ENCODE assay signal across 8 cellular contexts in the genomic region with DNA sequence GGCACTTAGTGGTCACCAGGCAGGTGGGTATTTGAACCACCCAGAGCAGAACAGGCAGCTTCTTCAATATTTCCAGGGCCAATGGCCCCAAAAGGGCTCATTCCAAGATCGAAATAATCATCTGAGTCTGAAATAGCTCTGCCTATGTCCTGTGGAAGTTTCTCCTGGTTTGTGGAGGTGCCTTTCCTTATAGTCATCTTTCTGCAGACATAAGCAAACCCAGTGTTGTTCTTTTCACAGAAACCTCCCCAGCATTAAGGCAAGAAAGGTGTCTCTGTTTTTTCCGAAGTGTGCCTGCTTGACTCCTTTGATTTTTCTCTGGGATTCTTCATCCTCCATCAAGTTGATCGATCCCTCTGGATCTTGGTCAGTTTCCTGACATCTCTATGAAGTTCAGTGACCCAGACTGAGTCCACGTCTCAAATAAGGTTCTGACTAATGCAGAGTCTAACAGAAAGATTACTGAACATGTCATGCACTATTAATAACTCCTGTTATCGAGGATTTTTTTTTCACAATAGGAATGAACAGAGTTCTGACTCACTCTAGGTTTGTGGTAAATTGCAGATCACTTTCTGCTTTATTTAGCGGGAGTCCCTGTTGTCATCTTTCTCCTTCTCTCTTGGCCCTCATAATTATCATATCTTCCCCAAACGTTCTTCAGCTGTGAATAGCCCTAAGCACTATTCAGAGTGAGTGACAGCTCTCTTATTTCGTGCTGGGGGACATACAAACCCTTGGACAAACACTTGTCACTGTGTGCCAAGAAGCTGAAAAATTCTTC. TPM values are rescaled to one million over a fixed set of nuclear protein-coding genes. Genes with fewer than 3 reads are reported as not detected.
DNase-seq lines count a peak whose midpoint lies in the region; ATAC-seq and TF ChIP-seq lines count a peak whose summit lies in the region.

No MANE protein-coding gene starts in this region.

- no peaks in the 10 kb centered on the region for H3K27me3 ChIP-seq in spleen (replicated peaks in 1 of 7)

- H3K4me1 ChIP-seq in spleen = peaks cover 32 to 60% (median 50%) of the 10 kb centered on the region in 6 donors

- peak overlapping the region; percentile 25; the same call in 1 of the 2 replicates for H3K27ac ChIP-seq in SK-N-MC
- peak overlapping the region; percentile 68 to 93 (median 86) for H3K27ac ChIP-seq in spleen

- no peak for DNase-seq in activated CD4-positive, CD25-positive, alpha-beta regulatory T cell (lab: John Stamatoyannopoulos, UW)
- DNase-seq in SK-N-MC (ENCODE audit: low read depth, low spot score) = no peak
- peak; percentile 97 for DNase-seq in fibroblast of the aortic adventitia (ENCODE audit: low read depth)
- no peak for DNase-seq in spleen
- DNase-seq in midbrain (lab: John Stamatoyannopoulos, UW) = no peak

- ATAC-seq in activated CD4-positive, CD25-positive, alpha-beta regulatory T cell treated with anti-CD3 and anti-CD28 coated beads, Interleukin-2, amount 50 U/mL, for 24 hours = peak; percentile 62 to 66
- ATAC-seq in GM19397 (IDR thresholded peaks at IDR 0.05; ENCODE audit: unreplicated experiment) (no peak), HG03175 (IDR thresholded peaks at IDR 0.05; ENCODE audit: unreplicated experiment) (no peak)

- H3K36me3 ChIP-seq in SK-N-MC (ENCODE audit: insufficient read depth, low read length) (no peaks in the 10 kb centered on the region), spleen (peaks cover 0 to 5% (median under 1%) of the 10 kb centered on the region in 6 donors)

- H3K9ac ChIP-seq in SK-N-MC (ENCODE audit: insufficient read length) = no peak overlapping the region

- no peak for TF ChIP-seq POLR2A in spleen (IDR thresholded peaks at IDR 0.05)

- intact Hi-C loops in spleen (cut with DNase I; ENCODE audit: low total_unique reads) = no loop called here

- H3K4me3 ChIP-seq in SK-N-MC = no peak overlapping the region
- peak overlapping the region; percentile 69 for H3K4me3 ChIP-seq in fibroblast of the aortic adventitia (ENCODE audit: low read depth, low read length)
- H3K4me3 ChIP-seq in spleen = peak overlapping the region in 5 of 8 donors; percentile 74 to 97 (median 95)

- H3K9me3 ChIP-seq in SK-N-MC (ENCODE audit: low read depth, low read length) (no peaks in the 10 kb centered on the region), spleen (no peaks in the 10 kb centered on the region)

- 42 to 66% (median 56%) methylated on average over 8 of the region's 8 CpGs for WGBS in spleen, 5 donors

- TF ChIP-seq CTCF in fibroblast of the aortic adventitia (IDR thresholded peaks at IDR 0.05; ENCODE audit: insufficient read depth, low read length) = no peak
- TF ChIP-seq CTCF in spleen (IDR thresholded peaks at IDR 0.05 in 8 of 11, conservative IDR thresholded peaks at IDR 0.05 in 3 of 11) = no peak

RNA-seq across cellular contexts. Expression of a gene that starts 1.5 kb away (rescaled TPM):
- total RNA-seq in fibroblast of the aortic adventitia (ENCODE audit: low replicate concordance) (not detected in 2 replicates), spleen (not detected)
- under 1 TPM in 1 of 3 donors, not detected in 2; 0.08 TPM for polyA plus RNA-seq in spleen

RNA-seq across cellular contexts. Expression of a gene that starts 1.7 kb away (rescaled TPM):
- total RNA-seq in fibroblast of the aortic adventitia (ENCODE audit: low replicate concordance) (46.9 and 71.7 TPM in 2 replicates), spleen (10 to 100 TPM; 48.0 to 77.6 (median 58.2) TPM)
- polyA plus RNA-seq in spleen = 10 to 100 TPM; 34.7 to 44.0 (median 40.5) TPM

RNA-seq across cellular contexts. Expression of a gene that starts 10.6 kb away (rescaled TPM):
- 3.5 and 39.4 TPM in 2 replicates for total RNA-seq in fibroblast of the aortic adventitia (ENCODE audit: low replicate concordance)
- 10 to 100 TPM; 15.4 to 30.0 (median 21.4) TPM for total RNA-seq in spleen
- 10 to 100 TPM; 13.1 to 41.9 (median 18.2) TPM for polyA plus RNA-seq in spleen

RNA-seq across cellular contexts. Expression of a gene that starts 33.7 kb away (rescaled TPM):
- not detected in 2 replicates for total RNA-seq in fibroblast of the aortic adventitia (ENCODE audit: low replicate concordance)
- total RNA-seq in spleen = 1 to 10 TPM in 1 of 7 donors, under 1 TPM in 4, not detected in 2; 0.30 to 1.2 (median 0.50) TPM
- under 1 TPM in 2 of 3 donors, not detected in 1; 0.07 to 0.24 TPM for polyA plus RNA-seq in spleen

RNA-seq across cellular contexts. Expression of a gene that starts 51.5 kb away (rescaled TPM):
- total RNA-seq in fibroblast of the aortic adventitia (ENCODE audit: low replicate concordance) (41.9 and 73.5 TPM in 2 replicates), spleen (10 to 100 TPM; 57.4 to 70.6 (median 65.5) TPM)
- polyA plus RNA-seq in spleen = 10 to 100 TPM; 35.6 to 50.8 (median 43.5) TPM

Comparison
In these comparisons a context has a peak if more than half of its experiments do, and no peak if none do; other contexts are left out.
1. ATAC-seq: peak in activated CD4-positive, CD25-positive, alpha-beta regulatory T cell treated with anti-CD3 and anti-CD28 coated beads, Interleukin-2, amount 50 U/mL, for 24 hours (2 of 2); none in GM19397 (single experiment) and HG03175 (single experiment).